10 cellular contexts compared by ENCODE assay signal in genomic region chr7:3200504-3200903, GRCh38.
DNase-seq lines count a peak whose midpoint lies in the region; ATAC-seq and FAIRE-seq lines count a peak whose summit lies in the region.
"Had no signal": no experiment of that assay in that cellular context is flagged by ENCODE, and none has a peak within 500 bp of the region (broad histone marks: within the 10 kb centered on the region; RNA-seq: fewer than 3 reads in every experiment).

No MANE protein-coding gene starts in this region.

- H3K9me3 Mint-ChIP-seq in activated CD4-positive, alpha-beta T cell treated with anti-CD3 and anti-CD28 coated beads for 36 hours (ENCODE audit: low read depth) = peaks cover 4% of the 10 kb centered on the region

- no peak overlapping the region for H3K4me3 ChIP-seq in small intestine (ENCODE audit: low read depth in 1 of 2, low read length in 2 of 2)

- FAIRE-seq in small intestine (lab: Jason Lieb, UNC) = no peak

- WGBS in small intestine, 3 donors = 97 to 100% (median 100%) methylated on average over 1 of the region's 1 CpG

- DNase-seq in activated CD4-positive, alpha-beta T cell treated with anti-CD3 and anti-CD28 coated beads for 36 hours = peak; percentile 63
- DNase-seq in activated CD4-positive, alpha-beta T cell treated with anti-CD3 and anti-CD28 coated beads, Interleukin-2, amount 50 U/mL, for 1 hour = no peak
- DNase-seq in NCI-H526 (lab: John Stamatoyannopoulos, UW) (peak; percentile 27 to 63), small intestine (peak; percentile 34), T1000 (lab: John Stamatoyannopoulos, UW) (no peak), NOMO-1 treated with dmso at 0.1 percent for 144 hours (lab: John Stamatoyannopoulos, UW; ENCODE audit: unreplicated experiment) (no peak)

- H3K36me3 Mint-ChIP-seq in activated CD4-positive, alpha-beta T cell treated with anti-CD3 and anti-CD28 coated beads for 36 hours (ENCODE audit: low read depth) = no peaks in the 10 kb centered on the region
- H3K36me3 Mint-ChIP-seq: CD4-positive, alpha-beta memory T cell had no signal

- H3K27me3 Mint-ChIP-seq in activated CD4-positive, alpha-beta T cell treated with anti-CD3 and anti-CD28 coated beads for 36 hours = peaks cover 6% of the 10 kb centered on the region

- no peaks in the 10 kb centered on the region for H3K4me1 ChIP-seq in small intestine (ENCODE audit: control insufficient read depth in 2 of 2, insufficient read depth in 1 of 2, low read depth in 1 of 2, low read length in 1 of 2)

- intact Hi-C loops in activated CD4-positive, alpha-beta T cell treated with anti-CD3 and anti-CD28 coated beads for 36 hours (cut with DNase I, micrococcal nuclease) = loop anchor here (1.0 to 5.0 kb wide), 3 partner anchors 313 to 335 kb away; no protein-coding TSS in a partner anchor

- H3K9me3 ChIP-seq in small intestine (ENCODE audit: control insufficient read depth, low read depth) = no peaks in the 10 kb centered on the region

- H3K4me3 Mint-ChIP-seq in activated CD4-positive, alpha-beta T cell treated with anti-CD3 and anti-CD28 coated beads for 36 hours = no peak overlapping the region
- H3K4me3 Mint-ChIP-seq: CD4-positive, alpha-beta memory T cell; nephron had no signal

- no peaks in the 10 kb centered on the region for H3K4me1 Mint-ChIP-seq in activated CD4-positive, alpha-beta T cell treated with anti-CD3 and anti-CD28 coated beads for 36 hours
- H3K4me1 Mint-ChIP-seq: CD4-positive, alpha-beta memory T cell had no signal

- no peak overlapping the region for H3K27ac ChIP-seq in small intestine (ENCODE audit: low read depth in 1 of 2, low read length in 1 of 2)

- H3K27me3 ChIP-seq in small intestine (ENCODE audit: control insufficient read depth in 2 of 2, insufficient read depth in 2 of 2, low read length in 2 of 2) = peaks cover 0 to 3% of the 10 kb centered on the region in 2 donors

- no peaks in the 10 kb centered on the region for H3K36me3 ChIP-seq in small intestine (ENCODE audit: control insufficient read depth in 2 of 2, insufficient read depth in 2 of 2, low read length in 2 of 2)

- peak; percentile 58 for ATAC-seq in activated CD4-positive, alpha-beta T cell treated with anti-CD3 and anti-CD28 coated beads for 36 hours
- ATAC-seq in esophagus mucosa (peak; percentile 39), HG02798 (IDR thresholded peaks at IDR 0.05; ENCODE audit: poor library complexity, unreplicated experiment) (no peak)

- no peak overlapping the region for H3K27ac Mint-ChIP-seq in activated CD4-positive, alpha-beta T cell treated with anti-CD3 and anti-CD28 coated beads for 36 hours

- CTCF ChIA-PET in activated CD4-positive, alpha-beta T cell treated with anti-CD3 and anti-CD28 coated beads for 36 hours (lab: Charles Lee) = interaction anchor here (0.6 to 1.4 kb wide), 2 partner anchors 46 to 209 kb away, joined by 3 to 5 read pairs; no protein-coding TSS in a partner anchor

- POLR2A ChIA-PET in activated CD4-positive, alpha-beta T cell treated with anti-CD3 and anti-CD28 coated beads for 36 hours (lab: Charles Lee) = interaction anchor here (0.6 kb wide), 1 partner anchor 335 kb away, joined by 3 read pairs; no protein-coding TSS in a partner anchor

Comparison
In these comparisons a context has a peak if more than half of its experiments do, and no peak if none do; other contexts are left out.
1. DNase-seq: peak in activated CD4-positive, alpha-beta T cell treated with anti-CD3 and anti-CD28 coated beads for 36 hours (single experiment), NCI-H526 (2 of 2) and small intestine (single experiment); none in activated CD4-positive, alpha-beta T cell treated with anti-CD3 and anti-CD28 coated beads, Interleukin-2, amount 50 U/mL, for 1 hour (single experiment), T1000 (single experiment) and NOMO-1 treated with dmso at 0.1 percent for 144 hours (single experiment).